Comparison of ENCODE assay signal across 11 cellular contexts in genomic region chr11:18280438-18281046, GRCh38. TPM values are rescaled to one million over a fixed set of nuclear protein-coding genes. Genes with fewer than 3 reads are reported as not detected.
DNase-seq lines count a peak whose midpoint lies in the region; ATAC-seq and TF ChIP-seq lines count a peak whose summit lies in the region.
"Had no signal": no experiment of that assay in that cellular context is flagged by ENCODE, and none has a peak within 500 bp of the region (broad histone marks: within the 10 kb centered on the region; RNA-seq: fewer than 3 reads in every experiment).

No MANE protein-coding gene starts in this region.

- H3K4me3 Mint-ChIP-seq in activated naive CD4-positive, alpha-beta T cell treated with anti-CD3 and anti-CD28 coated beads, Interleukin-2, amount 10 ng/mL, durations not matched to agents 7 days and 5 days = peak overlapping the region; percentile 3
- peak overlapping the region; percentile 78 to 93 (median 86) for H3K4me3 Mint-ChIP-seq in IgD-negative memory B cell
- H3K4me3 Mint-ChIP-seq in stimulated activated memory B cell treated with anti-CD40 and anti-IgM and Interleukin-4, amounts not matched to agents 10 μg/mL and 1 μg/mL and 100 μg/mL, for 72 hours = peak overlapping the region; percentile 72

- no peak for TF ChIP-seq CTCF in Peyer's patch (IDR thresholded peaks at IDR 0.05)
- TF ChIP-seq CTCF in sigmoid colon (IDR thresholded peaks at IDR 0.05) = no peak

- H3K9me3 ChIP-seq in Peyer's patch = no peaks in the 10 kb centered on the region
- H3K9me3 ChIP-seq in sigmoid colon = no peaks in the 10 kb centered on the region
- H3K9me3 ChIP-seq: thoracic aorta had no signal

- in situ Hi-C loops in KBM-7 (cut with MboI; ENCODE audit: low pct_unique_long_range_greater_than_20kb, low sequenced_read_pairs) = no loop called here

- WGBS in sigmoid colon, 2 donors = 65 to 82% methylated on average over 4 of the region's 4 CpGs

- H3K27ac Mint-ChIP-seq in activated naive CD4-positive, alpha-beta T cell treated with anti-CD3 and anti-CD28 coated beads, Interleukin-2, amount 10 ng/mL, durations not matched to agents 7 days and 5 days = peak overlapping the region; percentile 85
- H3K27ac Mint-ChIP-seq in IgD-negative memory B cell = peak overlapping the region; percentile 85 to 97 (median 97)
- H3K27ac Mint-ChIP-seq in stimulated activated memory B cell treated with anti-CD40 and anti-IgM and Interleukin-4, amounts not matched to agents 10 μg/mL and 1 μg/mL and 100 μg/mL, for 72 hours = peak overlapping the region; percentile 91

- no peak for TF ChIP-seq EP300 in sigmoid colon (IDR thresholded peaks at IDR 0.05)

- CTCF ChIA-PET in activated naive CD4-positive, alpha-beta T cell treated with anti-CD3 and anti-CD28 coated beads, Interleukin-2, amount 10 ng/mL, durations not matched to agents 7 days and 5 days (lab: Charles Lee) = interaction anchor here (1.6 kb wide), 1 partner anchor 37 kb away, joined by 6 read pairs; no protein-coding TSS in a partner anchor

- H3K36me3 Mint-ChIP-seq in activated naive CD4-positive, alpha-beta T cell treated with anti-CD3 and anti-CD28 coated beads, Interleukin-2, amount 10 ng/mL, durations not matched to agents 7 days and 5 days = peaks cover 54% of the 10 kb centered on the region
- H3K36me3 Mint-ChIP-seq in IgD-negative memory B cell = peaks cover 12% of the 10 kb centered on the region
- H3K36me3 Mint-ChIP-seq in stimulated activated memory B cell treated with anti-CD40 and anti-IgM and Interleukin-4, amounts not matched to agents 10 μg/mL and 1 μg/mL and 100 μg/mL, for 72 hours = peaks cover 69% of the 10 kb centered on the region

- H3K4me3 ChIP-seq in Peyer's patch (no peak overlapping the region), sigmoid colon (no peak overlapping the region)
- H3K4me3 ChIP-seq: thoracic aorta had no signal

- H3K4me1 Mint-ChIP-seq in activated naive CD4-positive, alpha-beta T cell treated with anti-CD3 and anti-CD28 coated beads, Interleukin-2, amount 10 ng/mL, durations not matched to agents 7 days and 5 days = peaks cover 33% of the 10 kb centered on the region
- peaks cover 21 to 36% (median 34%) of the 10 kb centered on the region in 3 donors for H3K4me1 Mint-ChIP-seq in IgD-negative memory B cell
- peaks cover 33% of the 10 kb centered on the region for H3K4me1 Mint-ChIP-seq in stimulated activated memory B cell treated with anti-CD40 and anti-IgM and Interleukin-4, amounts not matched to agents 10 μg/mL and 1 μg/mL and 100 μg/mL, for 72 hours

- H3K4me1 ChIP-seq in Peyer's patch (no peaks in the 10 kb centered on the region), sigmoid colon (no peaks in the 10 kb centered on the region)

- H3K36me3 ChIP-seq in Peyer's patch = peaks cover 0 to 42% (median 3%) of the 10 kb centered on the region in 3 donors
- H3K36me3 ChIP-seq in sigmoid colon = peaks cover 0 to 43% (median 0%) of the 10 kb centered on the region in 4 donors

- peak overlapping the region in 2 of 4 donors; percentile 24 to 50 for H3K27ac ChIP-seq in Peyer's patch
- H3K27ac ChIP-seq in sigmoid colon = no peak overlapping the region
- H3K27ac ChIP-seq: thoracic aorta had no signal

- H3K27me3 ChIP-seq in Peyer's patch (no peaks in the 10 kb centered on the region), sigmoid colon (no peaks in the 10 kb centered on the region)

- no peaks in the 10 kb centered on the region for H3K27me3 Mint-ChIP-seq in activated naive CD4-positive, alpha-beta T cell treated with anti-CD3 and anti-CD28 coated beads, Interleukin-2, amount 10 ng/mL, durations not matched to agents 7 days and 5 days
- no peaks in the 10 kb centered on the region for H3K27me3 Mint-ChIP-seq in IgD-negative memory B cell
- no peaks in the 10 kb centered on the region for H3K27me3 Mint-ChIP-seq in stimulated activated memory B cell treated with anti-CD40 and anti-IgM and Interleukin-4, amounts not matched to agents 10 μg/mL and 1 μg/mL and 100 μg/mL, for 72 hours

- intact Hi-C loops in sigmoid colon (cut with DNase I) = no loop called here

- ATAC-seq in HG02642 (IDR thresholded peaks at IDR 0.05; ENCODE audit: poor library complexity, unreplicated experiment) = peak; percentile 87
- peak; percentile 91 for ATAC-seq in stimulated activated memory B cell treated with anti-CD40 and anti-IgM and Interleukin-4, amounts not matched to agents 10 μg/mL and 1 μg/mL and 100 μg/mL, for 72 hours

- H3K9me3 Mint-ChIP-seq in activated naive CD4-positive, alpha-beta T cell treated with anti-CD3 and anti-CD28 coated beads, Interleukin-2, amount 10 ng/mL, durations not matched to agents 7 days and 5 days = no peaks in the 10 kb centered on the region
- H3K9me3 Mint-ChIP-seq in IgD-negative memory B cell = peaks cover 0 to 3% (median 0%) of the 10 kb centered on the region in 3 donors
- no peaks in the 10 kb centered on the region for H3K9me3 Mint-ChIP-seq in stimulated activated memory B cell treated with anti-CD40 and anti-IgM and Interleukin-4, amounts not matched to agents 10 μg/mL and 1 μg/mL and 100 μg/mL, for 72 hours

- TF ChIP-seq POLR2A in Peyer's patch (IDR thresholded peaks at IDR 0.05) (no peak), sigmoid colon (IDR thresholded peaks at IDR 0.05) (no peak)

- no peak for DNase-seq in activated naive CD4-positive, alpha-beta T cell treated with anti-CD3 and anti-CD28 coated beads, Interleukin-2, amount 10 ng/mL, durations not matched to agents 7 days and 5 days
- DNase-seq in activated naive CD4-positive, alpha-beta T cell treated with anti-CD3 and anti-CD28 coated beads, Interleukin-2, amount 50 U/mL, for 16 hours = no peak
- no peak for DNase-seq in Peyer's patch
- DNase-seq in sigmoid colon = no peak
- DNase-seq in KBM-7 = no peak
- DNase-seq: activated CD4-positive, alpha-beta T cell treated with anti-CD3 and anti-CD28 coated beads, Interleukin-2, amount 50 U/mL, for 1 hour had no signal

RNA-seq across cellular contexts. Expression of gene SAA1, which starts 14.5 kb away (rescaled TPM):
- polyA plus RNA-seq in IgD-negative memory B cell = not detected
- 1 to 10 TPM in 1 of 4 donors, not detected in 3; 4.7 TPM for total RNA-seq in Peyer's patch
- total RNA-seq in sigmoid colon = 10 to 100 TPM in 1 of 4 donors, 1 to 10 TPM in 2, not detected in 1; 1.6 to 68.8 (median 1.9) TPM
- polyA plus RNA-seq in sigmoid colon = 100 to 1,000 TPM in 1 of 3 donors, 10 to 100 TPM in 1, 1 to 10 TPM in 1; 5.5 to 250 (median 11.4) TPM
- total RNA-seq: H1 had no signal

RNA-seq across cellular contexts. Expression of gene SAA2, which starts 32.1 kb away (rescaled TPM):
- polyA plus RNA-seq in IgD-negative memory B cell = 0.35 TPM
- 1 to 10 TPM in 1 of 4 donors, not detected in 3; 3.9 TPM for total RNA-seq in Peyer's patch
- 10 to 100 TPM in 1 of 4 donors, under 1 TPM in 1, not detected in 2; 0.41 to 10.3 TPM for total RNA-seq in sigmoid colon
- 10 to 100 TPM in 1 of 3 donors, 1 to 10 TPM in 1, not detected in 1; 7.8 to 69.2 TPM for polyA plus RNA-seq in sigmoid colon
- total RNA-seq: H1 had no signal
- polyA plus RNA-seq: H1 had no signal

RNA-seq across cellular contexts. Expression of gene HPS5, which starts 41.4 kb away (rescaled TPM):
- 25.9 TPM for polyA plus RNA-seq in IgD-negative memory B cell
- 10 to 100 TPM; 17.6 to 49.9 (median 38.0) TPM for total RNA-seq in Peyer's patch
- total RNA-seq in sigmoid colon = 10 to 100 TPM; 17.7 to 28.5 (median 23.0) TPM
- 1 to 10 TPM; 4.2 to 9.7 (median 4.2) TPM for polyA plus RNA-seq in sigmoid colon

RNA-seq across cellular contexts. Expression of gene GTF2H1, which starts 41.8 kb away (rescaled TPM):
- 34.4 TPM for polyA plus RNA-seq in IgD-negative memory B cell
- total RNA-seq in Peyer's patch = 10 to 100 TPM; 57.2 to 69.1 (median 63.7) TPM
- total RNA-seq in sigmoid colon = 10 to 100 TPM; 50.2 to 61.0 (median 52.6) TPM
- 10 to 100 TPM; 22.9 to 27.0 (median 22.9) TPM for polyA plus RNA-seq in sigmoid colon

RNA-seq across cellular contexts. Expression of gene SAA4, which starts 43.9 kb away (rescaled TPM):
- polyA plus RNA-seq in IgD-negative memory B cell (not detected), sigmoid colon (under 1 TPM in 1 of 3 donors, not detected in 2; 0.93 TPM)
- total RNA-seq in Peyer's patch (not detected), sigmoid colon (not detected)
- total RNA-seq: H1, thoracic aorta had no signal
- polyA plus RNA-seq: H1 had no signal

Comparison
In these comparisons a context has a peak if more than half of its experiments do, and no peak if none do; other contexts are left out.
1. H3K4me3 Mint-ChIP-seq: peak in every context shown above with its lines; median percentile 86 in IgD-negative memory B cell; 72 in stimulated activated memory B cell treated with anti-CD40 and anti-IgM and Interleukin-4, amounts not matched to agents 10 μg/mL and 1 μg/mL and 100 μg/mL, for 72 hours; 3 in activated naive CD4-positive, alpha-beta T cell treated with anti-CD3 and anti-CD28 coated beads, Interleukin-2, amount 10 ng/mL, durations not matched to agents 7 days and 5 days.